In the genomic region with DNA sequence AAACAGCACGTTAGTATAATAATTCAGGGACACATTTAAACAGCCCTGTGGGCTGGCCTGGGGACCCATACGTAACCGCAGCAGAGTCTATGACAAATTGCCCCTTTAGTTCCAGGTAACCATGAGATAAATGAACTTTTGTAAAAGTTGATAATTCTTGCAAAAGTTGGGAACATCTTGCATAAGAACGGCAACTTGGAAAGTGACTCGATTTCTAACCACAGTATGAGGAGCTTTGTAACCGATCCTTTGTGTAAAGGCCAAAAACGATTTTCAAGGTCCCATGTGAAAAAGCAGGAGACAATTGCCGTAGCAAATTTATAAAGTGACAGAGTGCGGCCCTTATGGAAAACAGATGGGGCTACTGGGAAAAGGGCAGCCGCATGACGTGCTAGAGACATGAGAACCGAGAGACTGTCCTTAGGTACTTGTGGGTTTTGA, we compare ENCODE assay signal across 13 cellular contexts.
DNase-seq lines count a peak whose midpoint lies in the region; ATAC-seq and TF ChIP-seq lines count a peak whose summit lies in the region.
"Had no signal": no experiment of that assay in that cellular context is flagged by ENCODE, and none has a peak within 500 bp of the region (broad histone marks: within the 10 kb centered on the region; RNA-seq: fewer than 3 reads in every experiment).

No MANE protein-coding gene starts in this region.

- POLR2A ChIA-PET in HEK293T (lab: Yijun Ruan, JAX) = interaction anchor here (0.6 to 1.5 kb wide), 2 partner anchors 12 to 1861 kb away, joined by 3 to 5 read pairs; no protein-coding TSS in a partner anchor

- no peaks in the 10 kb centered on the region for H3K36me3 ChIP-seq in cardiac muscle cell
- no peaks in the 10 kb centered on the region for H3K36me3 ChIP-seq in heart left ventricle
- H3K36me3 ChIP-seq in trophoblast cell (ENCODE audit: control insufficient read depth in 1 of 2, insufficient read depth in 2 of 2, low read length in 2 of 2) = no peaks in the 10 kb centered on the region

- H3K4me3 ChIP-seq in cardiac muscle cell (no peak overlapping the region), heart left ventricle (no peak overlapping the region), trophoblast cell (ENCODE audit: low read depth, low read length) (no peak overlapping the region)
- H3K4me3 ChIP-seq: SK-N-MC had no signal

- H2BK12ac ChIP-seq in trophoblast cell (ENCODE audit: low read length) = no peak overlapping the region

- no peak overlapping the region for H3K9ac ChIP-seq in trophoblast cell (ENCODE audit: low read length)

- H3K14ac ChIP-seq in trophoblast cell (ENCODE audit: low read length) = no peak overlapping the region

- H3K4me3 Mint-ChIP-seq in glutamatergic neuron (ENCODE audit: unreplicated experiment) = peak overlapping the region; percentile 82

- no peak overlapping the region for H4K8ac ChIP-seq in trophoblast cell (ENCODE audit: low read depth, low read length)

- peaks cover 7% of the 10 kb centered on the region for H3K79me1 ChIP-seq in trophoblast cell (ENCODE audit: low read length)

- WGBS in heart left ventricle, 4 donors = 83 to 96% (median 88%) methylated on average over 12 of the region's 12 CpGs
- no CpG with 5 or more reads among the region's 12 CpGs for WGBS in trophoblast cell (ENCODE audit: extremely low coverage, insufficient coverage, insufficient read length)

- H3K4me1 ChIP-seq in cardiac muscle cell (ENCODE audit: low read depth) (peaks cover 49% of the 10 kb centered on the region), heart left ventricle (peaks cover 0 to 28% (median 3%) of the 10 kb centered on the region in 12 donors), trophoblast cell (ENCODE audit: control insufficient read depth in 1 of 2, insufficient read depth in 2 of 2, low read length in 2 of 2) (peaks cover 15 to 29% of the 10 kb centered on the region in 2 experiments)

- peaks cover 28% of the 10 kb centered on the region for H3K27me3 Mint-ChIP-seq in glutamatergic neuron (ENCODE audit: unreplicated experiment)

- H2BK120ac ChIP-seq in trophoblast cell (ENCODE audit: insufficient read depth, low read length, poor library complexity) = no peak overlapping the region

- H3K27me3 ChIP-seq in cardiac muscle cell (no peaks in the 10 kb centered on the region), heart left ventricle (no peaks in the 10 kb centered on the region), trophoblast cell (ENCODE audit: insufficient read depth, low read length) (no peaks in the 10 kb centered on the region)

- no peak overlapping the region for H4K12ac ChIP-seq in trophoblast cell (ENCODE audit: low read depth, low read length)

- DNase-seq in cardiac muscle cell (ENCODE audit: low read depth in 1 of 2, low spot score in 1 of 2) (peak in 1 of 2 donors; percentile 31), heart left ventricle (no peak), glutamatergic neuron (no peak), trophoblast cell (no peak), HEK293T (ENCODE audit: extremely low spot score) (no peak), DMS153 treated with DMSO at 0.1 percent for 48 hours (lab: John Stamatoyannopoulos, UW; ENCODE audit: unreplicated experiment) (no peak), NCI-H1436 treated with DMSO at 0.1 percent for 48 hours (lab: John Stamatoyannopoulos, UW) (no peak)
- DNase-seq in stimulated activated CD4-positive, alpha-beta T cell treated with anti-CD3 and anti-CD28 coated beads, Interleukin-12 subunit alpha, Interleukin-12 subunit beta, amount 100 ng/mL, for 4 hours = no peak
- DNase-seq: activated gamma-delta T cell treated with Interleukin-2 at 50 U/mL for 16 hours; COR-L47; HCEC 1CT; stimulated activated naive CD4-positive, alpha-beta T cell had no signal

- H3K4me1 Mint-ChIP-seq in glutamatergic neuron (ENCODE audit: low read depth, unreplicated experiment) = peaks cover 81% of the 10 kb centered on the region

- H3K4ac ChIP-seq in trophoblast cell (ENCODE audit: low read depth, low read length) = no peak overlapping the region

- no peaks in the 10 kb centered on the region for H3K36me3 Mint-ChIP-seq in glutamatergic neuron (ENCODE audit: unreplicated experiment)

- H3K9me3 ChIP-seq in cardiac muscle cell (ENCODE audit: low read depth) = no peaks in the 10 kb centered on the region
- H3K9me3 ChIP-seq in heart left ventricle = no peaks in the 10 kb centered on the region
- peaks cover 2% of the 10 kb centered on the region for H3K9me3 ChIP-seq in trophoblast cell (ENCODE audit: insufficient read depth, low read depth, low read length)

- H2AFZ ChIP-seq in trophoblast cell (ENCODE audit: insufficient read depth, low read length, poor library complexity) = no peak overlapping the region

- H3K27ac ChIP-seq in cardiac muscle cell (peak overlapping the region; percentile 70), heart left ventricle (peak overlapping the region in 1 of 12 donors; percentile 4), trophoblast cell (ENCODE audit: low read depth, low read length) (no peak overlapping the region)

- ATAC-seq in heart left ventricle = no peak

- H3K9me3 Mint-ChIP-seq in glutamatergic neuron (ENCODE audit: unreplicated experiment) = peaks cover 33% of the 10 kb centered on the region

- peak overlapping the region; percentile 100 for H3K27ac Mint-ChIP-seq in glutamatergic neuron (ENCODE audit: unreplicated experiment)

- H3K23ac ChIP-seq in trophoblast cell (ENCODE audit: low read length) = no peak overlapping the region

- CTCF ChIA-PET in HEK293T (lab: Yijun Ruan, JAX) = interaction anchor here (2.0 kb wide), 1 partner anchor 10 kb away, joined by 6 read pairs; no protein-coding TSS in a partner anchor

- TF ChIP-seq CTCF in cardiac muscle cell (IDR thresholded peaks at IDR 0.05; ENCODE audit: low read depth, low read length) (no peak), heart left ventricle (IDR thresholded peaks at IDR 0.05) (no peak), glutamatergic neuron (IDR thresholded peaks at IDR 0.05; ENCODE audit: partially characterized antibody, unreplicated experiment) (no peak)

- no peak overlapping the region for H3K18ac ChIP-seq in trophoblast cell (ENCODE audit: low read length)

- no peak for TF ChIP-seq POLR2A in heart left ventricle (IDR thresholded peaks at IDR 0.05)

- H4K91ac ChIP-seq in trophoblast cell (ENCODE audit: low read depth, low read length) = peak overlapping the region; percentile 43

- peak overlapping the region; percentile 33 for H2BK5ac ChIP-seq in trophoblast cell (ENCODE audit: low read depth, low read length, poor library complexity)

- intact Hi-C loops in heart left ventricle (cut with DNase I) = no loop called here

- H3K79me2 ChIP-seq in trophoblast cell (ENCODE audit: control insufficient read depth, insufficient read depth, low read length, poor library complexity) = peaks cover 2% of the 10 kb centered on the region

- H3K4me2 ChIP-seq in trophoblast cell (ENCODE audit: low read length) = no peak overlapping the region

- H2AK5ac ChIP-seq in trophoblast cell (ENCODE audit: low read length) = no peak overlapping the region

TF ChIP-seq in HEK293T, 16 proteins besides CTCF, POLR2A, EP300 and RAD21:
- TF ChIP-seq, protein P1, sequence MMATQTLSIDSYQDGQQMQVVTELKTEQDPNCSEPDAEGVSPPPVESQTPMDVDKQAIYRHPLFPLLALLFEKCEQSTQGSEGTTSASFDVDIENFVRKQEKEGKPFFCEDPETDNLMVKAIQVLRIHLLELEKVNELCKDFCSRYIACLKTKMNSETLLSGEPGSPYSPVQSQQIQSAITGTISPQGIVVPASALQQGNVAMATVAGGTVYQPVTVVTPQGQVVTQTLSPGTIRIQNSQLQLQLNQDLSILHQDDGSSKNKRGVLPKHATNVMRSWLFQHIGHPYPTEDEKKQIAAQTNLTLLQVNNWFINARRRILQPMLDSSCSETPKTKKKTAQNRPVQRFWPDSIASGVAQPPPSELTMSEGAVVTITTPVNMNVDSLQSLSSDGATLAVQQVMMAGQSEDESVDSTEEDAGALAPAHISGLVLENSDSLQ (IDR thresholded peaks at IDR 0.05) = no peak
- no peak for TF ChIP-seq FOXA1 (IDR thresholded peaks at IDR 0.05)
- TF ChIP-seq LEF1 (IDR thresholded peaks at IDR 0.05; ENCODE audit: borderline replicate concordance) = no peak
- TF ChIP-seq HDGF (IDR thresholded peaks at IDR 0.05; ENCODE audit: borderline replicate concordance) = no peak
- TF ChIP-seq FOXK2 (IDR thresholded peaks at IDR 0.05) = no peak
- TF ChIP-seq ELF4 (IDR thresholded peaks at IDR 0.05) = no peak
- TF ChIP-seq SP1 (IDR thresholded peaks at IDR 0.05) = no peak
- no peak for TF ChIP-seq SUZ12 (IDR thresholded peaks at IDR 0.05)
- TF ChIP-seq ZNF384 (IDR thresholded peaks at IDR 0.05) = no peak
- TF ChIP-seq BHLHE40 (IDR thresholded peaks at IDR 0.05; ENCODE audit: borderline replicate concordance) = no peak
- TF ChIP-seq FOXM1 (IDR thresholded peaks at IDR 0.05; ENCODE audit: borderline replicate concordance) = no peak
- no peak for TF ChIP-seq TARDBP (IDR thresholded peaks at IDR 0.05)
- no peak for TF ChIP-seq NFRKB (IDR thresholded peaks at IDR 0.05)
- TF ChIP-seq ARNT (IDR thresholded peaks at IDR 0.05) = no peak
- TF ChIP-seq L3MBTL2 (conservative IDR thresholded peaks at IDR 0.05) = no peak
